25 cellular contexts compared by ENCODE assay signal in the genomic region with DNA sequence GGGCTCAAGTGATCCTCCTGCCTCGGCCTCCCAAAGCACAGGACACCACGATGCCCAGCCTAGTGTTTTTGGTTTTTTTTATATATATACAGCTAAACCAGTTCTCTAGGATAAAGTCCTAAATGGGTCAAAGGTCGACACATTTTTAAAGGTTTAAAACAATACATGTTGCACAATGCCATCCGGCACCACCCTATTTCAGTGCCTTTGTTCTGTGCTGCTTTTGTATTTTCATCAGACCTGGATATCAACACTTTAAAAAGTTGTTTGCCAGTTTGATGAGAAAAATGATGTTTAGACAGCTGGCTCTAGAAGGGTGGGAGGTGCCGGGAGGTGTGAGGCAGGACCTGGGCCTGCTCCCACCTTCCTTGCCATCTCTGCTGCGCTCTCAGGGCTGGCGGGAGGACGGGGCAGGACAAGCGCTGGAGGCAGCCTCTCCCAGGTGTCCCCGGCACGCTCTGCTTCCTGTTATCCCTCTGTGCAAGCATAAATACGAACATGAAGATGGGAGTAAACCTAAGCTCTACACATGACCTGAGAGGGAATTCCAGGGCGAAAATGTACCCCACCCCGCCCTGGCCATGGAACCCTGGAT.
"Had no signal": no experiment of that assay in that cellular context is flagged by ENCODE, and none has a peak within 500 bp of the region (broad histone marks: within the 10 kb centered on the region; RNA-seq: fewer than 3 reads in every experiment).

No MANE protein-coding gene starts in this region.

- H3K36me3 ChIP-seq: WERI-Rb-1 had no signal

- H3K4me2 ChIP-seq: KMS-11 had no signal

- DNase-seq: activated CD4-positive, alpha-beta memory T cell treated with anti-CD3 and anti-CD28 coated beads, Interleukin-2, amount 10 ng/mL, durations not matched to agents 7 days and 5 days; activated CD4-positive, alpha-beta T cell treated with anti-CD3 and anti-CD28 coated beads for 36 hours; activated CD4-positive, alpha-beta T cell treated with anti-CD3 and anti-CD28 coated beads, Interleukin-2, amount 50 U/mL, for 1 hour; activated gamma-delta T cell; activated naive CD4-positive, alpha-beta T cell treated with anti-CD3 and anti-CD28 coated beads, Interleukin-2, amount 10 ng/mL, durations not matched to agents 7 days and 5 days; activated naive CD8-positive, alpha-beta T cell treated with anti-CD3 and anti-CD28 coated beads for 36 hours; activated T-cell treated with anti-CD3 and anti-CD28 coated beads for 4 hours; activated T-cell treated with anti-CD3 and anti-CD28 coated beads, Interleukin-2, amount 50 U/mL, for 48 hours; MV-4-11; NCI-H1105; NCI-H1436; NCI-H1694 treated with DMSO at 0.1 percent for 48 hours; NCI-H2081; NCI-H446; NCI-H526; NK-92 treated with Interleukin-12 subunit alpha and Interleukin-12 subunit beta, amount 100 ng/mL, for 24 hours; OCI-M1; RPMI8226; T-cell; WERI-Rb-1 had no signal

- ATAC-seq: activated CD4-positive, alpha-beta T cell treated with anti-CD3 and anti-CD28 coated beads for 36 hours; activated T-helper 17 cell treated with anti-CD3 and anti-CD28 coated beads, Interleukin-2, amount 50 U/mL, for 72 hours; Panc1; Right ventricle myocardium inferior; T-cell had no signal

- H3K27ac ChIP-seq: KMS-11, SK-N-MC, WERI-Rb-1 had no signal

- H3K9ac ChIP-seq: KMS-11 had no signal

- H3K4me3 ChIP-seq: SK-N-MC had no signal
